Comparison of ENCODE assay signal across 8 cellular contexts in the genomic region with DNA sequence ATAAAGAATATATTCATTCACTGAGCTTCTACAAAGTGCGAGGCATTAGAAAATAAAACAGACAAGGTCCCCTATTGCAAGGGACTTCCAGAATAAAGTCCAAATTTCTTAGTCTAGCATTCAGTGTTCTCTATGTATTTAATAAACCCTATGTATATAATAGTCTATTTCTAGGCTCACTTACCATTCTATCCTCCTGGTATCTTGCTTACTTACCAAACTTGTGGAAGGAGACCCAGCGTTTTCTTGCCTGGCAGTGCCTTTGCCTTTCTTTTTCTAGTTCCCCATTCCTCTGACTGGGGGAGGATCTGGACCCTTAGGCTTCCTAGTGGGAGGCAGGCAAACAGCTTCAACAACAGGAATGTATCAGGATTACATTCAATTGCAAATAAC. TPM values are rescaled to one million over a fixed set of nuclear protein-coding genes. Genes with fewer than 3 reads are reported as not detected.
DNase-seq lines count a peak whose midpoint lies in the region; ATAC-seq and TF ChIP-seq lines count a peak whose summit lies in the region.

No MANE protein-coding gene starts in this region.

- intact Hi-C loops in prostate gland (cut with DNase I) = loop anchor here (5.0 kb wide), 1 partner anchor 42 kb away; no protein-coding TSS in a partner anchor

- H3K9me3 ChIP-seq in Peyer's patch = no peaks in the 10 kb centered on the region
- no peaks in the 10 kb centered on the region for H3K9me3 ChIP-seq in prostate gland

- H3K36me3 ChIP-seq in Peyer's patch (no peaks in the 10 kb centered on the region), prostate gland (no peaks in the 10 kb centered on the region)

- H3K4me3 ChIP-seq in GM08714 (ENCODE audit: low read length) (peak overlapping the region; percentile 53; the same call in 1 of the 2 replicates), Peyer's patch (peak overlapping the region; percentile 87 to 100 (median 95)), epithelial cell of esophagus (ENCODE audit: low read length) (peak overlapping the region; percentile 40), prostate gland (peak overlapping the region; percentile 85 to 86)

- H3K4me1 ChIP-seq in Peyer's patch (peaks cover 0 to 20% (median 8%) of the 10 kb centered on the region in 4 donors), prostate gland (replicated peaks) (no peaks in the 10 kb centered on the region)

- no peak for ATAC-seq in HG02885 (IDR thresholded peaks at IDR 0.05; ENCODE audit: poor library complexity, unreplicated experiment)

- H3K27ac ChIP-seq in Peyer's patch = peak overlapping the region; percentile 92 to 97 (median 94)
- peak overlapping the region; percentile 87 to 89 for H3K27ac ChIP-seq in prostate gland

- 43% methylated on average over 2 of the region's 2 CpGs for WGBS in prostate gland

- H3K27me3 ChIP-seq in Peyer's patch = no peaks in the 10 kb centered on the region
- H3K27me3 ChIP-seq in prostate gland (replicated peaks; ENCODE audit: insufficient read depth) = no peaks in the 10 kb centered on the region

- DNase-seq in Peyer's patch (no peak), epithelial cell of esophagus (ENCODE audit: low read depth) (no peak), prostate gland (ENCODE audit: low spot score) (no peak), NCI-H774 (lab: John Stamatoyannopoulos, UW) (no peak), DMS153 (lab: John Stamatoyannopoulos, UW) (no peak)
- no peak for DNase-seq in stimulated activated CD4-positive, alpha-beta T cell treated with anti-CD3 and anti-CD28 coated beads, Interleukin-12 subunit alpha, Interleukin-12 subunit beta, amount 100 ng/mL, for 4 hours

- TF ChIP-seq CTCF in Peyer's patch (IDR thresholded peaks at IDR 0.05) (no peak), epithelial cell of esophagus (IDR thresholded peaks at IDR 0.05; ENCODE audit: insufficient read depth, low read depth, low read length, missing control alignments) (no peak), prostate gland (IDR thresholded peaks at IDR 0.05) (no peak)

- TF ChIP-seq POLR2A in Peyer's patch (IDR thresholded peaks at IDR 0.05) (no peak), prostate gland (IDR thresholded peaks at IDR 0.05) (no peak)

RNA-seq across cellular contexts. Expression of a gene that starts 0.6 kb away (rescaled TPM):
- total RNA-seq in Peyer's patch = 10 to 100 TPM; 28.1 to 62.1 (median 54.6) TPM
- 10 to 100 TPM; 16.7 to 77.8 TPM for total RNA-seq in prostate gland

Comparison
In these comparisons a context has a peak if more than half of its experiments do, and no peak if none do; other contexts are left out.
1. H3K4me3 ChIP-seq: peak in every context shown above with its lines; median percentile 95 in Peyer's patch; 86 in prostate gland; 53 in GM08714; 40 in epithelial cell of esophagus.